Comparison of ENCODE assay signal across 1 cellular context in the genomic region with DNA sequence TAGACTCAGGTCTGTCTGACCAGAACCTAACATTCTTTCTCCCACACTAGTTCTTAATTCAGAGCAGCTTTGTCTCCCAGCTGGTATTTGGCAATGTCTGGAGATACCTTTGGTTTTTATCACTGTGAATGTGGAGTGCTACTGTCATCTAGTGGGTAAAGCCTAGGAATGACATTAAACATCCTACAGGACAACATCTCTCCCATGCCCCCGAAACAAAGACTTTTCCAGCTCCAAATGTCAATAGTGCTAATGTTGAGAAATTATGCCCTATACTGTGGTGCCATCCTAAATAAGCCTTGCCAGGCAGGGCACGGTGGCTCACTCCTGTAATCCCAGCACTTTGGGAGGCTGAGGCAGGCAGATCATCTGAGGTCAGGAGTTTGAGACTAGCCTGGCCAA.
TF ChIP-seq lines count a peak whose summit lies in the region.

No MANE protein-coding gene starts in this region.

TF ChIP-seq in IMR-90, 13 proteins besides CTCF, POLR2A, EP300 and RAD21 (continued from another document):
- TF ChIP-seq, protein P1, sequence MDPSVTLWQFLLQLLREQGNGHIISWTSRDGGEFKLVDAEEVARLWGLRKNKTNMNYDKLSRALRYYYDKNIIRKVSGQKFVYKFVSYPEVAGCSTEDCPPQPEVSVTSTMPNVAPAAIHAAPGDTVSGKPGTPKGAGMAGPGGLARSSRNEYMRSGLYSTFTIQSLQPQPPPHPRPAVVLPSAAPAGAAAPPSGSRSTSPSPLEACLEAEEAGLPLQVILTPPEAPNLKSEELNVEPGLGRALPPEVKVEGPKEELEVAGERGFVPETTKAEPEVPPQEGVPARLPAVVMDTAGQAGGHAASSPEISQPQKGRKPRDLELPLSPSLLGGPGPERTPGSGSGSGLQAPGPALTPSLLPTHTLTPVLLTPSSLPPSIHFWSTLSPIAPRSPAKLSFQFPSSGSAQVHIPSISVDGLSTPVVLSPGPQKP (IDR thresholded peaks at IDR 0.05; ENCODE audit: borderline replicate concordance, low read depth, low read length) = no peak
- TF ChIP-seq MXI1 (IDR thresholded peaks at IDR 0.05; ENCODE audit: borderline replicate concordance, low read depth, low read length) = no peak
- no peak for TF ChIP-seq CHD1 (IDR thresholded peaks at IDR 0.05; ENCODE audit: low read depth, low read length)
- peak; percentile 46; the same call in 1 of the 2 replicates for TF ChIP-seq CEBPB (IDR thresholded peaks at IDR 0.05; ENCODE audit: low read depth, low read length)
- no peak for TF ChIP-seq MAFK (IDR thresholded peaks at IDR 0.05; ENCODE audit: low read depth, low read length)
- peak; percentile 48 for TF ChIP-seq SMC3 (IDR thresholded peaks at IDR 0.05; ENCODE audit: low read depth, low read length)
- no peak for TF ChIP-seq RCOR1 (IDR thresholded peaks at IDR 0.05; ENCODE audit: insufficient replicate concordance, low read length)
- TF ChIP-seq NFE2L2 (IDR thresholded peaks at IDR 0.05; ENCODE audit: low read depth, low read length) = no peak
